11 cellular contexts compared by ENCODE assay signal in the genomic region with DNA sequence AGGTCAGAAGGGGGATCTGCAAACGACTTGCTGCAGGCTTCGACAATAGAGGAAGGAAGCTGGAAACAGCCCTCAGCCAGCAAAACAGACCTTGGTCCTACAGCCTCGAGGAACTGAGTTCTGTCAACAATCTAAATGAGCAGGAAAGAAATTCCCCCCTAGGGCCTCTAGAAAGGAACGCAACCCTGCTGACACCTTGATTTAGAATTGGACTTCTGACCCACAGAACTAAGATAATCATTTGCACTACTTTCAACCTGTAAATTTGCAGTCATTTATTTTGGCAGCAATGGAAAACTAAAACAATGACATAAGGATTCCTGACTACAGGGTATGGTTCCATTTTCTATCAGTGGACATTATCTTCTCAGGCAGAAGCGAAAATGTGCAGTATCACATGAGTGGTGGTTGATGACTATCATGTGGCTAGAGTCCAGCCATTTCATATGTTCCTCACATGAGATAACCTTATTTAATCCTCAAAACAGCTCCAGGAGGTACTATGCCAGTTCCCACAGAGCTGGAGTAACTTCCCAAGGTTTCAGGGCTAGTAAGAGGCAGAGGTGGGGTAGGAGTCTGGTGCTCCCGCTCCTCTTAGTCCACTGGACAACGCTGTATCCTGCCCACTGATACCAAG.
DNase-seq lines count a peak whose midpoint lies in the region; TF ChIP-seq lines count a peak whose summit lies in the region.
"Had no signal": no experiment of that assay in that cellular context is flagged by ENCODE, and none has a peak within 500 bp of the region (broad histone marks: within the 10 kb centered on the region; RNA-seq: fewer than 3 reads in every experiment).

No MANE protein-coding gene starts in this region.

- H3K4me2 ChIP-seq in Karpas-422 (ENCODE audit: low read depth, low read length, poor library complexity, severe bottlenecking) = no peak overlapping the region

- peak overlapping the region; percentile 1 to 57 for H3K27ac ChIP-seq in breast epithelium
- peak overlapping the region; percentile 1 to 59 for H3K27ac ChIP-seq in uterus
- no peak overlapping the region for H3K27ac ChIP-seq in Karpas-422 (ENCODE audit: low read length)

- BruUV-seq in MCF 10A (replicated peaks; lab: Mats Ljungman, UMichigan) = no TSS peak

- TF ChIP-seq POLR2A in breast epithelium (IDR thresholded peaks at IDR 0.05) (no peak), uterus (IDR thresholded peaks at IDR 0.05) (no peak)

- no peaks in the 10 kb centered on the region for H3K9me3 Mint-ChIP-seq in MCF 10A (ENCODE audit: unreplicated experiment)
- H3K9me3 Mint-ChIP-seq in dendritic cell treated with granulocyte-macrophage colony-stimulating factor and Interleukin-4, amounts not matched to agents 40 ng/mL and 50 ng/mL, for 4 days = no peaks in the 10 kb centered on the region
- H3K9me3 Mint-ChIP-seq: activated CD4-positive, alpha-beta memory T cell treated with anti-CD3 and anti-CD28 coated beads, Interleukin-2, amount 10 ng/mL, durations not matched to agents 7 days and 5 days had no signal

- H3K9ac ChIP-seq in Karpas-422 (ENCODE audit: low read length) = no peak overlapping the region

- POLR2A ChIA-PET in MCF 10A (lab: Yijun Ruan, JAX) = no interaction called here

- H2AFZ ChIP-seq in Karpas-422 (ENCODE audit: low read length) = no peak overlapping the region

- CTCF ChIA-PET in MCF 10A (lab: Yijun Ruan, JAX) = interaction anchor here (0.6 to 1.0 kb wide), 4 partner anchors 8 to 163 kb away, joined by 3 to 5 read pairs (median 4); no protein-coding TSS in a partner anchor

- H3K27me3 ChIP-seq in breast epithelium (no peaks in the 10 kb centered on the region), uterus (no peaks in the 10 kb centered on the region), Karpas-422 (ENCODE audit: low read length) (no peaks in the 10 kb centered on the region)

- H3K27ac Mint-ChIP-seq in MCF 10A (ENCODE audit: low read depth, unreplicated experiment) = no peak overlapping the region
- peak overlapping the region; percentile 96 for H3K27ac Mint-ChIP-seq in dendritic cell treated with granulocyte-macrophage colony-stimulating factor and Interleukin-4, amounts not matched to agents 40 ng/mL and 50 ng/mL, for 4 days
- H3K27ac Mint-ChIP-seq: activated CD4-positive, alpha-beta memory T cell treated with anti-CD3 and anti-CD28 coated beads, Interleukin-2, amount 10 ng/mL, durations not matched to agents 7 days and 5 days had no signal

- H3K4me1 Mint-ChIP-seq in MCF 10A (ENCODE audit: insufficient read depth, unreplicated experiment) = no peaks in the 10 kb centered on the region
- peaks cover 45% of the 10 kb centered on the region for H3K4me1 Mint-ChIP-seq in dendritic cell treated with granulocyte-macrophage colony-stimulating factor and Interleukin-4, amounts not matched to agents 40 ng/mL and 50 ng/mL, for 4 days (ENCODE audit: low read depth)
- H3K4me1 Mint-ChIP-seq: activated CD4-positive, alpha-beta memory T cell treated with anti-CD3 and anti-CD28 coated beads, Interleukin-2, amount 10 ng/mL, durations not matched to agents 7 days and 5 days had no signal

- no peaks in the 10 kb centered on the region for H4K20me1 ChIP-seq in Karpas-422 (ENCODE audit: insufficient read depth, low read depth, low read length)

- H3K36me3 ChIP-seq in breast epithelium = no peaks in the 10 kb centered on the region
- H3K36me3 ChIP-seq in uterus = no peaks in the 10 kb centered on the region
- H3K36me3 ChIP-seq in Karpas-422 (ENCODE audit: insufficient read depth, low read length) = no peaks in the 10 kb centered on the region

- TF ChIP-seq CTCF in breast epithelium (IDR thresholded peaks at IDR 0.05) (no peak), MCF 10A (IDR thresholded peaks at IDR 0.05; ENCODE audit: unreplicated experiment) (no peak), uterus (IDR thresholded peaks at IDR 0.05) (no peak)

- intact Hi-C loops in breast epithelium (cut with DNase I; ENCODE audit: low total_unique reads) (no loop called here), MCF 10A (cut with micrococcal nuclease) (no loop called here), uterus (cut with DNase I; ENCODE audit: low total_unique reads) (no loop called here)
- intact Hi-C loops in dendritic cell treated with granulocyte-macrophage colony-stimulating factor and Interleukin-4, amounts not matched to agents 40 ng/mL and 50 ng/mL, for 4 days (cut with micrococcal nuclease) = loop anchor here (1.0 to 5.0 kb wide), 3 partner anchors 38 to 61 kb away; a partner anchor contains a TSS

- DNase-seq in breast epithelium (ENCODE audit: low spot score in 2 of 2) (no peak), MCF 10A (ENCODE audit: unreplicated experiment) (no peak), lung microvascular endothelial cell (ENCODE audit: low read depth in 2 of 2) (peak; percentile 52 to 84), uterus (no peak), DMS153 (lab: John Stamatoyannopoulos, UW) (no peak), Karpas-422 (no peak), NCI-H1105 (lab: John Stamatoyannopoulos, UW) (no peak)
- DNase-seq: activated CD4-positive, alpha-beta memory T cell treated with anti-CD3 and anti-CD28 coated beads, Interleukin-2, amount 10 ng/mL, durations not matched to agents 7 days and 5 days; GOT3 had no signal

- H3K4me3 ChIP-seq in breast epithelium (no peak overlapping the region), uterus (no peak overlapping the region), Karpas-422 (ENCODE audit: low read length) (no peak overlapping the region)
- H3K4me3 ChIP-seq: GM12878 had no signal

- H3K27me3 Mint-ChIP-seq in MCF 10A (ENCODE audit: insufficient read depth, unreplicated experiment) = no peaks in the 10 kb centered on the region
- no peaks in the 10 kb centered on the region for H3K27me3 Mint-ChIP-seq in dendritic cell treated with granulocyte-macrophage colony-stimulating factor and Interleukin-4, amounts not matched to agents 40 ng/mL and 50 ng/mL, for 4 days
- H3K27me3 Mint-ChIP-seq: activated CD4-positive, alpha-beta memory T cell treated with anti-CD3 and anti-CD28 coated beads, Interleukin-2, amount 10 ng/mL, durations not matched to agents 7 days and 5 days had no signal

- no peaks in the 10 kb centered on the region for H3K4me1 ChIP-seq in breast epithelium
- no peaks in the 10 kb centered on the region for H3K4me1 ChIP-seq in uterus
- peaks cover 15% of the 10 kb centered on the region for H3K4me1 ChIP-seq in Karpas-422 (ENCODE audit: low read length)

- H3K9me3 ChIP-seq in breast epithelium = no peaks in the 10 kb centered on the region
- no peaks in the 10 kb centered on the region for H3K9me3 ChIP-seq in uterus
- H3K9me3 ChIP-seq in Karpas-422 (ENCODE audit: low read length) = no peaks in the 10 kb centered on the region

- peaks cover 13% of the 10 kb centered on the region for H3K36me3 Mint-ChIP-seq in MCF 10A (ENCODE audit: insufficient read depth, unreplicated experiment)
- H3K36me3 Mint-ChIP-seq in dendritic cell treated with granulocyte-macrophage colony-stimulating factor and Interleukin-4, amounts not matched to agents 40 ng/mL and 50 ng/mL, for 4 days (ENCODE audit: low read depth) = peaks cover 4% of the 10 kb centered on the region

- no peaks in the 10 kb centered on the region for H3K79me2 ChIP-seq in Karpas-422 (ENCODE audit: low read length)

- no peak overlapping the region for H3K4me3 Mint-ChIP-seq in MCF 10A (ENCODE audit: unreplicated experiment)
- H3K4me3 Mint-ChIP-seq in dendritic cell treated with granulocyte-macrophage colony-stimulating factor and Interleukin-4, amounts not matched to agents 40 ng/mL and 50 ng/mL, for 4 days = peak overlapping the region; percentile 24
- H3K4me3 Mint-ChIP-seq: activated CD4-positive, alpha-beta memory T cell treated with anti-CD3 and anti-CD28 coated beads, Interleukin-2, amount 10 ng/mL, durations not matched to agents 7 days and 5 days had no signal

- H3K9me2 ChIP-seq in Karpas-422 (replicated peaks; ENCODE audit: insufficient read depth, low read length) = no peaks in the 10 kb centered on the region

Comparison
In these comparisons a context has a peak if more than half of its experiments do, and no peak if none do; other contexts are left out.
1. DNase-seq: peak in lung microvascular endothelial cell (2 of 2); none in breast epithelium (0 of 2), MCF 10A (single experiment), uterus (0 of 2), DMS153 (single experiment), Karpas-422 (single experiment) and NCI-H1105 (single experiment).